9 cellular contexts compared by ENCODE assay signal in genomic region chr1:27598288-27598687, GRCh38. TPM values are rescaled to one million over a fixed set of nuclear protein-coding genes. Genes with fewer than 3 reads are reported as not detected.
DNase-seq lines count a peak whose midpoint lies in the region; ATAC-seq and TF ChIP-seq lines count a peak whose summit lies in the region.
"Had no signal": no experiment of that assay in that cellular context is flagged by ENCODE, and none has a peak within 500 bp of the region (broad histone marks: within the 10 kb centered on the region; RNA-seq: fewer than 3 reads in every experiment).

No MANE protein-coding gene starts in this region.

- 16% methylated on average over 3 of the region's 3 CpGs for WGBS in right cardiac atrium
- WGBS in spleen, 5 donors = 38 to 58% (median 45%) methylated on average over 3 of the region's 3 CpGs

- no peak for ATAC-seq in activated T-helper 17 cell treated with anti-CD3 and anti-CD28 coated beads, Interleukin-2, amount 50 U/mL, for 72 hours (replicated peaks)
- ATAC-seq in right cardiac atrium (peak; percentile 36 to 40), foreskin keratinocyte (no peak), GM19023 (IDR thresholded peaks at IDR 0.05; ENCODE audit: unreplicated experiment) (no peak), HG03460 (IDR thresholded peaks at IDR 0.05; ENCODE audit: unreplicated experiment) (no peak)

- no peaks in the 10 kb centered on the region for H3K27me3 ChIP-seq in H7 (ENCODE audit: control insufficient read depth, insufficient read depth, low read length)
- no peaks in the 10 kb centered on the region for H3K27me3 ChIP-seq in right cardiac atrium (ENCODE audit: control insufficient read depth, insufficient read depth)
- peaks cover 0 to 13% (median 0%) of the 10 kb centered on the region in 7 donors for H3K27me3 ChIP-seq in spleen (replicated peaks in 1 of 7)
- no peaks in the 10 kb centered on the region for H3K27me3 ChIP-seq in foreskin keratinocyte

- DNase-seq in H7 (peak; percentile 91), right cardiac atrium (peak; percentile 75 to 89 (median 88)), spleen (no peak), foreskin keratinocyte (no peak), globus pallidus (ENCODE audit: low spot score) (no peak)
- DNase-seq: Karpas-422 had no signal

- no peaks in the 10 kb centered on the region; the same call in 1 of the 2 replicates for H3K36me3 ChIP-seq in H7 (replicated peaks; ENCODE audit: control insufficient read depth, insufficient read depth, low read length)
- peaks cover 0 to 7% (median 0%) of the 10 kb centered on the region in 6 donors for H3K36me3 ChIP-seq in spleen

- peaks cover 42% of the 10 kb centered on the region for H3K4me1 ChIP-seq in right cardiac atrium (ENCODE audit: control insufficient read depth, insufficient read depth, low read length)
- peaks cover 78 to 100% (median 94%) of the 10 kb centered on the region in 6 donors for H3K4me1 ChIP-seq in spleen
- H3K4me1 ChIP-seq in foreskin keratinocyte = peaks cover 22% of the 10 kb centered on the region

- H3K9me3 ChIP-seq in right cardiac atrium (ENCODE audit: control insufficient read depth, low read length) (no peaks in the 10 kb centered on the region), spleen (no peaks in the 10 kb centered on the region)

- no peak overlapping the region for H3K27ac Mint-ChIP-seq in activated T-helper 17 cell treated with anti-CD3 and anti-CD28 coated beads, Interleukin-2, amount 50 U/mL, for 72 hours

- no peaks in the 10 kb centered on the region for H3K9me3 Mint-ChIP-seq in activated T-helper 17 cell treated with anti-CD3 and anti-CD28 coated beads, Interleukin-2, amount 50 U/mL, for 72 hours

- peaks cover 28% of the 10 kb centered on the region for H3K4me1 Mint-ChIP-seq in activated T-helper 17 cell treated with anti-CD3 and anti-CD28 coated beads, Interleukin-2, amount 50 U/mL, for 72 hours

- H3K4me3 ChIP-seq in H7 (ENCODE audit: insufficient read depth, low read depth, low read length) (no peak overlapping the region), right cardiac atrium (ENCODE audit: low read length) (no peak overlapping the region), spleen (peak overlapping the region in 2 of 8 donors; percentile 11 to 38)

- peak overlapping the region; percentile 62 for H3K27ac ChIP-seq in right cardiac atrium (ENCODE audit: low read length)
- peak overlapping the region in 7 of 8 donors; percentile 47 to 96 (median 90) for H3K27ac ChIP-seq in spleen
- H3K27ac ChIP-seq in foreskin keratinocyte = no peak overlapping the region

- H3K4me3 Mint-ChIP-seq in activated T-helper 17 cell treated with anti-CD3 and anti-CD28 coated beads, Interleukin-2, amount 50 U/mL, for 72 hours = peak overlapping the region; percentile 1

- no peaks in the 10 kb centered on the region for H3K36me3 Mint-ChIP-seq in activated T-helper 17 cell treated with anti-CD3 and anti-CD28 coated beads, Interleukin-2, amount 50 U/mL, for 72 hours (ENCODE audit: low read depth)

- intact Hi-C loops in right cardiac atrium (cut with DNase I) (loop anchor here in 1 of 4 donors (5.0 kb wide), 1 partner anchor 36 kb away; no protein-coding TSS in a partner anchor), spleen (cut with DNase I; ENCODE audit: low total_unique reads) (loop anchor here (5.0 kb wide), 1 partner anchor 36 kb away; no protein-coding TSS in a partner anchor)

- H3K27me3 Mint-ChIP-seq in activated T-helper 17 cell treated with anti-CD3 and anti-CD28 coated beads, Interleukin-2, amount 50 U/mL, for 72 hours = no peaks in the 10 kb centered on the region

- TF ChIP-seq CTCF in spleen (IDR thresholded peaks at IDR 0.05 in 8 of 11, conservative IDR thresholded peaks at IDR 0.05 in 3 of 11) (no peak), foreskin keratinocyte (conservative IDR thresholded peaks at IDR 0.05) (no peak)

- no peak for TF ChIP-seq POLR2A in spleen (IDR thresholded peaks at IDR 0.05)

RNA-seq across cellular contexts. Expression of gene AHDC1, which starts 5.7 kb away (rescaled TPM):
- 8.8 and 11.2 TPM in 2 replicates for total RNA-seq in H7 (2014; rRNA removed; shearing (Covaris generic))
- 10 to 100 TPM; 13.3 to 22.3 TPM for total RNA-seq in activated T-helper 17 cell treated with anti-CD3 and anti-CD28 coated beads, Interleukin-2, amount 50 U/mL, for 72 hours
- total RNA-seq in right cardiac atrium (10 to 100 TPM; 40.4 to 53.5 (median 50.6) TPM), spleen (100 to 1,000 TPM in 1 of 7 donors, 10 to 100 TPM in 6; 35.1 to 104 (median 54.6) TPM), foreskin keratinocyte (12.1 and 14.8 TPM in 2 replicates)
- polyA plus RNA-seq in right cardiac atrium (26.3 TPM), spleen (10 to 100 TPM in 1 of 3 donors, 1 to 10 TPM in 2; 3.2 to 24.2 (median 4.3) TPM), foreskin keratinocyte (4.0 and 5.4 TPM in 2 replicates)

RNA-seq across cellular contexts. Expression of gene FGR, which starts 36.7 kb away (rescaled TPM):
- 0.07 and 0.30 TPM in 2 replicates for total RNA-seq in H7 (2014; rRNA removed; shearing (Covaris generic))
- total RNA-seq in activated T-helper 17 cell treated with anti-CD3 and anti-CD28 coated beads, Interleukin-2, amount 50 U/mL, for 72 hours = 1 to 10 TPM in 1 of 2 donors, not detected in 1; 1.2 TPM
- total RNA-seq in right cardiac atrium (10 to 100 TPM in 1 of 4 donors, 1 to 10 TPM in 3; 3.2 to 12.6 (median 5.1) TPM), spleen (100 to 1,000 TPM in 6 of 7 donors, 10 to 100 TPM in 1; 90.5 to 249 (median 134) TPM), foreskin keratinocyte (not detected in 2 replicates)
- polyA plus RNA-seq in right cardiac atrium (3.5 TPM), spleen (10 to 100 TPM; 44.7 to 94.2 (median 78.6) TPM), foreskin keratinocyte (0.02 TPM in 1 of 2 replicates, not detected in the other)

Comparison
In these comparisons a context has a peak if more than half of its experiments do, and no peak if none do; other contexts are left out.
1. DNase-seq: peak in H7 (single experiment) and right cardiac atrium (3 of 3); none in spleen (single experiment), foreskin keratinocyte (0 of 2) and globus pallidus (single experiment).
2. ATAC-seq: peak in right cardiac atrium (2 of 2); none in activated T-helper 17 cell treated with anti-CD3 and anti-CD28 coated beads, Interleukin-2, amount 50 U/mL, for 72 hours (single experiment), foreskin keratinocyte (single experiment), GM19023 (single experiment) and HG03460 (single experiment).
3. RNA of gene FGR, which starts 36.7 kb away (total RNA-seq): 90.5 to 249 TPM in spleen; 3.2 to 12.6 TPM in right cardiac atrium, 1.2 TPM in activated T-helper 17 cell treated with anti-CD3 and anti-CD28 coated beads, Interleukin-2, amount 50 U/mL, for 72 hours, 0.07 to 0.30 TPM in H7 and not detected in foreskin keratinocyte; every median in the first group is over 4 times any median in the second.